ENCODE assay signal across 1 cellular context in genomic region chr5:154642499-154643245, GRCh38.
TF ChIP-seq lines count a peak whose summit lies in the region.

No MANE protein-coding gene starts in this region.

TF ChIP-seq in HepG2, 621 proteins besides CTCF, POLR2A, EP300 and RAD21 (continued from another document):
- TF ChIP-seq ATF4 (CRISPR knock-in tag; IDR thresholded peaks at IDR 0.05) (no peak), FOXO1 (CRISPR knock-in tag; IDR thresholded peaks at IDR 0.05) (no peak), ELF3 (CRISPR knock-in tag; IDR thresholded peaks at IDR 0.05) (no peak)
TF ChIP-seq in HepG2: peak in this region for 4.
